ENCODE assay signal across 19 cellular contexts in genomic region chr5:140312791-140313189, GRCh38. TPM values are rescaled to one million over a fixed set of nuclear protein-coding genes. Genes with fewer than 3 reads are reported as not detected.
DNase-seq lines count a peak whose midpoint lies in the region; TF ChIP-seq lines count a peak whose summit lies in the region.
"Had no signal": no experiment of that assay in that cellular context is flagged by ENCODE, and none has a peak within 500 bp of the region (broad histone marks: within the 10 kb centered on the region; RNA-seq: fewer than 3 reads in every experiment).

No MANE protein-coding gene starts in this region.

- POLR2A ChIA-PET in activated CD4-positive, alpha-beta T cell treated with anti-CD3 and anti-CD28 coated beads, Interleukin-2, amount 10 ng/mL, durations not matched to agents 7 days and 5 days (lab: Charles Lee): interaction anchor here (0.6 kb wide), 1 partner anchor 69 kb away, joined by 3 read pairs; no protein-coding TSS in a partner anchor

- no peaks in the 10 kb centered on the region for H3K36me3 ChIP-seq in mesodermal cell (ENCODE audit: control insufficient read depth, insufficient read depth, low read length)
- H3K36me3 ChIP-seq in transverse colon: no peaks in the 10 kb centered on the region

- H3K27ac Mint-ChIP-seq in activated CD4-positive, alpha-beta T cell treated with anti-CD3 and anti-CD28 coated beads, Interleukin-2, amount 10 ng/mL, durations not matched to agents 7 days and 5 days: peak overlapping the region; percentile 3
- H3K27ac Mint-ChIP-seq in endothelial cell (ENCODE audit: unreplicated experiment): peak overlapping the region; percentile 67
- H3K27ac Mint-ChIP-seq: activated naive CD8-positive, alpha-beta T cell treated with anti-CD3 and anti-CD28 coated beads, Interleukin-2, amount 10 ng/mL, durations not matched to agents 7 days and 5 days had no signal

- H3K9me3 Mint-ChIP-seq in activated CD4-positive, alpha-beta T cell treated with anti-CD3 and anti-CD28 coated beads, Interleukin-2, amount 10 ng/mL, durations not matched to agents 7 days and 5 days: no peaks in the 10 kb centered on the region
- no peaks in the 10 kb centered on the region for H3K9me3 Mint-ChIP-seq in endothelial cell (ENCODE audit: unreplicated experiment)
- H3K9me3 Mint-ChIP-seq: activated naive CD8-positive, alpha-beta T cell treated with anti-CD3 and anti-CD28 coated beads, Interleukin-2, amount 10 ng/mL, durations not matched to agents 7 days and 5 days; central memory CD8-positive, alpha-beta T cell; neural crest cell; stimulated activated naive CD8-positive, alpha-beta T cell treated with anti-CD3 and anti-CD28 coated beads, Interleukin-15, Interleukin-2, amounts not matched to agents 100 ng/mL and 50 ng/mL, for 24 hours had no signal

- intact Hi-C loops in transverse colon (cut with DNase I; ENCODE audit: low total_unique reads): no loop called here

- WGBS in mesodermal cell (ENCODE audit: insufficient coverage in 2 of 2), 2 experiments: 94 to 96% methylated on average over 5 to 6 of the region's 7 CpGs
- WGBS in transverse colon (ENCODE audit: low coverage in 1 of 2), 2 donors: 79 to 90% methylated on average over 4 to 7 of the region's 7 CpGs

- no peak overlapping the region for H3K4me3 Mint-ChIP-seq in activated CD4-positive, alpha-beta T cell treated with anti-CD3 and anti-CD28 coated beads, Interleukin-2, amount 10 ng/mL, durations not matched to agents 7 days and 5 days
- H3K4me3 Mint-ChIP-seq in endothelial cell (ENCODE audit: unreplicated experiment): no peak overlapping the region
- H3K4me3 Mint-ChIP-seq: activated naive CD8-positive, alpha-beta T cell treated with anti-CD3 and anti-CD28 coated beads, Interleukin-2, amount 10 ng/mL, durations not matched to agents 7 days and 5 days; central memory CD8-positive, alpha-beta T cell; neural crest cell; stimulated activated naive CD8-positive, alpha-beta T cell treated with anti-CD3 and anti-CD28 coated beads, Interleukin-15, Interleukin-2, amounts not matched to agents 100 ng/mL and 50 ng/mL, for 24 hours had no signal

- no peak for TF ChIP-seq EP300 in transverse colon (IDR thresholded peaks at IDR 0.05; ENCODE audit: low read depth)

- no peak for DNase-seq in activated CD4-positive, alpha-beta T cell treated with anti-CD3 and anti-CD28 coated beads, Interleukin-2, amount 10 ng/mL, durations not matched to agents 7 days and 5 days
- no peak for DNase-seq in activated CD4-positive, alpha-beta T cell treated with anti-CD3 and anti-CD28 coated beads for 4 hours
- DNase-seq in endothelial cell (ENCODE audit: low spot score): no peak
- no peak for DNase-seq in transverse colon
- DNase-seq in NAMALWA (ENCODE audit: low spot score): no peak
- no peak for DNase-seq in erythroblast (lab: John Stamatoyannopoulos, UW)
- no peak for DNase-seq in cerebellar cortex (ENCODE audit: low spot score)
- DNase-seq: activated naive CD8-positive, alpha-beta T cell treated with anti-CD3 and anti-CD28 coated beads, Interleukin-2, amount 10 ng/mL, durations not matched to agents 7 days and 5 days; H7; NCI-H1105 treated with DMSO at 0.1 percent for 48 hours; NCI-H2171 treated with DMSO at 0.1 percent for 48 hours; NCI-H82; RPMI8226; T-helper 2 cell had no signal

- CTCF ChIA-PET in activated CD4-positive, alpha-beta T cell treated with anti-CD3 and anti-CD28 coated beads, Interleukin-2, amount 10 ng/mL, durations not matched to agents 7 days and 5 days (lab: Charles Lee): interaction anchor here (1.6 to 2.0 kb wide), 2 partner anchors 15 to 32 kb away, joined by 4 read pairs; no protein-coding TSS in a partner anchor

- H3K4me1 ChIP-seq in mesodermal cell (ENCODE audit: control insufficient read depth, insufficient read depth, low read length, poor library complexity, severe bottlenecking) (peaks cover 28% of the 10 kb centered on the region), transverse colon (peaks cover 0 to 30% (median 9%) of the 10 kb centered on the region in 4 donors)

- H3K9me3 ChIP-seq in mesodermal cell (ENCODE audit: control insufficient read depth, low read length) (no peaks in the 10 kb centered on the region), transverse colon (no peaks in the 10 kb centered on the region)

- H3K4me3 ChIP-seq in mesodermal cell (ENCODE audit: extremely low read depth, insufficient read depth, low read length, poor library complexity, severe bottlenecking) (no peak overlapping the region), transverse colon (no peak overlapping the region)
- H3K4me3 ChIP-seq: skin epidermis had no signal

- in situ Hi-C loops in transverse colon (cut with MboI; ENCODE audit: low pct_ligation_motif_present in 1 of 4, low pct_unique_long_range_greater_than_20kb in 1 of 4, low sequenced_read_pairs in 3 of 4): no loop called here

- no peaks in the 10 kb centered on the region for H3K36me3 Mint-ChIP-seq in activated CD4-positive, alpha-beta T cell treated with anti-CD3 and anti-CD28 coated beads, Interleukin-2, amount 10 ng/mL, durations not matched to agents 7 days and 5 days (ENCODE audit: low read depth)
- no peaks in the 10 kb centered on the region for H3K36me3 Mint-ChIP-seq in endothelial cell (ENCODE audit: low read depth, unreplicated experiment)
- H3K36me3 Mint-ChIP-seq: activated naive CD8-positive, alpha-beta T cell treated with anti-CD3 and anti-CD28 coated beads, Interleukin-2, amount 10 ng/mL, durations not matched to agents 7 days and 5 days had no signal

- no peaks in the 10 kb centered on the region for H3K27me3 ChIP-seq in transverse colon

- peaks cover 18% of the 10 kb centered on the region for H3K27me3 Mint-ChIP-seq in activated CD4-positive, alpha-beta T cell treated with anti-CD3 and anti-CD28 coated beads, Interleukin-2, amount 10 ng/mL, durations not matched to agents 7 days and 5 days
- peaks cover 3% of the 10 kb centered on the region for H3K27me3 Mint-ChIP-seq in endothelial cell (ENCODE audit: unreplicated experiment)
- H3K27me3 Mint-ChIP-seq: stimulated activated naive CD8-positive, alpha-beta T cell treated with anti-CD3 and anti-CD28 coated beads, Interleukin-15, Interleukin-2, amounts not matched to agents 100 ng/mL and 50 ng/mL, for 24 hours had no signal

- H3K27ac ChIP-seq in mesodermal cell (ENCODE audit: low read depth, low read length, severe bottlenecking) (peak overlapping the region; percentile 96), transverse colon (peak overlapping the region; percentile 47 to 50 (median 50))

- peaks cover 14% of the 10 kb centered on the region for H3K4me1 Mint-ChIP-seq in activated CD4-positive, alpha-beta T cell treated with anti-CD3 and anti-CD28 coated beads, Interleukin-2, amount 10 ng/mL, durations not matched to agents 7 days and 5 days
- H3K4me1 Mint-ChIP-seq in endothelial cell (ENCODE audit: unreplicated experiment): peaks cover 21% of the 10 kb centered on the region
- H3K4me1 Mint-ChIP-seq: central memory CD8-positive, alpha-beta T cell; neural crest cell had no signal

- TF ChIP-seq POLR2A in transverse colon (IDR thresholded peaks at IDR 0.05) (no peak), erythroblast (IDR thresholded peaks at IDR 0.05; ENCODE audit: low read length) (no peak)

- TF ChIP-seq CTCF in endothelial cell (IDR thresholded peaks at IDR 0.05; ENCODE audit: unreplicated experiment) (no peak), transverse colon (IDR thresholded peaks at IDR 0.05) (no peak)

RNA-seq across cellular contexts. Expression of gene PFDN1, which starts 9.9 kb away (rescaled TPM):
- 10 to 100 TPM; 60.8 to 70.5 TPM for total RNA-seq in activated CD4-positive, alpha-beta T cell treated with anti-CD3 and anti-CD28 coated beads, Interleukin-2, amount 10 ng/mL, durations not matched to agents 7 days and 5 days
- 86.2 TPM for total RNA-seq in endothelial cell (ENCODE audit: unreplicated experiment)
- 116 TPM for polyA plus RNA-seq in mesodermal cell (2013, experiment 1 of 2)
- 109 TPM for polyA plus RNA-seq in mesodermal cell (2013, experiment 2 of 2)
- total RNA-seq in transverse colon: 100 to 1,000 TPM in 2 of 4 donors, 10 to 100 TPM in 2; 72.9 to 230 (median 98.4) TPM

RNA-seq across cellular contexts. Expression of gene HBEGF, which starts 33.6 kb away (rescaled TPM):
- total RNA-seq in activated CD4-positive, alpha-beta T cell treated with anti-CD3 and anti-CD28 coated beads, Interleukin-2, amount 10 ng/mL, durations not matched to agents 7 days and 5 days: 10 to 100 TPM; 13.7 to 15.4 TPM
- total RNA-seq in endothelial cell (ENCODE audit: unreplicated experiment) (22.6 TPM), transverse colon (10 to 100 TPM; 10.5 to 40.0 (median 35.6) TPM)
- 17.1 TPM for polyA plus RNA-seq in mesodermal cell (2013, experiment 1 of 2)
- polyA plus RNA-seq in mesodermal cell (2013, experiment 2 of 2): 13.9 TPM

RNA-seq across cellular contexts. Expression of gene SLC4A9, which starts 47.2 kb away (rescaled TPM):
- under 1 TPM; 0.35 to 0.44 TPM for total RNA-seq in activated CD4-positive, alpha-beta T cell treated with anti-CD3 and anti-CD28 coated beads, Interleukin-2, amount 10 ng/mL, durations not matched to agents 7 days and 5 days
- 0.23 TPM for total RNA-seq in endothelial cell (ENCODE audit: unreplicated experiment)
- polyA plus RNA-seq in mesodermal cell (2013, experiment 1 of 2): not detected
- polyA plus RNA-seq in mesodermal cell (2013, experiment 2 of 2): not detected
- total RNA-seq in transverse colon: 1 to 10 TPM in 1 of 4 donors, under 1 TPM in 2, not detected in 1; 0.48 to 3.0 (median 0.82) TPM
- total RNA-seq: H7, neural crest cell had no signal
